8 cellular contexts compared by ENCODE assay signal in the genomic region with DNA sequence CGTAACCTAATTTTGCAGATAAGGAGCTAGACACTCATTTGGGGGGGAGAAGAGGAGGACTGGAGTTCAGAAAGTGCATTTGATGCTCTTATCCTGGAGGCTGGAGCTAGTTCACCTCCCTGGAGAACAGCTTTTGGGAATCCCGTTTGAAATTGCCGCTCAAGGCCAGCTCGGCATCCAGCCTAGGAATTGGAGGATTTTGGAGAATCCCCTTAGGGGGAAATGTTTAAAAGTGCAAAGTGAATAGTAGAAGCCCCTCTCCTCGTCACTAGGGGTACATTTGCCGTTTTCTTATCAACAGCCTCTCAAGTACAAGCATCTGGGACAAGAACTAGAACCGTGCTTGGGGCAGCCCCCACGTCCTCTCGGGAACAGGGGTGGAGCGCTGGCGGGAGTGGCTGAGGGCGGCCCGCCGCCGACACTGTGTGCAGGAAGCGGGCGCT. TPM values are rescaled to one million over a fixed set of nuclear protein-coding genes. Genes with fewer than 3 reads are reported as not detected.
A peak's percentile ranks its signal among the peaks of the same experiment; 100 is the strongest.
DNase-seq lines count a peak whose midpoint lies in the region; ATAC-seq and TF ChIP-seq lines count a peak whose summit lies in the region.

No MANE protein-coding gene starts in this region.

- no peaks in the 10 kb centered on the region for H3K9me3 ChIP-seq in ectodermal cell (ENCODE audit: control insufficient read depth, low read length)
- H3K9me3 ChIP-seq in thymus (ENCODE audit: control insufficient read depth), result no peaks in the 10 kb centered on the region

- H3K4me1 ChIP-seq in ectodermal cell (ENCODE audit: control insufficient read depth, insufficient read depth, low read length), result peaks cover 3% of the 10 kb centered on the region
- peaks cover 9% of the 10 kb centered on the region for H3K4me1 ChIP-seq in thymus (ENCODE audit: control insufficient read depth, insufficient read depth, low read length)

- H3K36me3 ChIP-seq in ectodermal cell (ENCODE audit: control insufficient read depth, insufficient read depth, low read length) (no peaks in the 10 kb centered on the region), thymus (ENCODE audit: control insufficient read depth, insufficient read depth) (no peaks in the 10 kb centered on the region)

- H3K27ac Mint-ChIP-seq in T-helper 1 cell treated with Interleukin-12 subunit alpha and Interleukin-12 subunit beta and Interleukin-4 antibody, amounts not matched to agents 30 μg/mL and 1 μg/mL, for 36 hours, result peak overlapping the region; percentile 99
- H3K27ac Mint-ChIP-seq in mesothelial cell of epicardium, result peak overlapping the region; percentile 99

- H3K4me1 Mint-ChIP-seq in T-helper 1 cell treated with Interleukin-12 subunit alpha and Interleukin-12 subunit beta and Interleukin-4 antibody, amounts not matched to agents 30 μg/mL and 1 μg/mL, for 36 hours (ENCODE audit: low read depth), result peaks cover 29% of the 10 kb centered on the region
- H3K4me1 Mint-ChIP-seq in mesothelial cell of epicardium, result peaks cover 29% of the 10 kb centered on the region

- H3K27me3 Mint-ChIP-seq in T-helper 1 cell treated with Interleukin-12 subunit alpha and Interleukin-12 subunit beta and Interleukin-4 antibody, amounts not matched to agents 30 μg/mL and 1 μg/mL, for 36 hours (ENCODE audit: low read depth), result no peaks in the 10 kb centered on the region
- H3K27me3 Mint-ChIP-seq in mesothelial cell of epicardium (ENCODE audit: low read depth), result no peaks in the 10 kb centered on the region

- peak; percentile 71 for DNase-seq in AG08395 (ENCODE audit: low spot score)
- DNase-seq in mesothelial cell of epicardium (ENCODE audit: low spot score in 2 of 2, unreplicated experiment in 2 of 2), result peak in 1 of 2 experiments; percentile 79
- no peak for DNase-seq in stimulated activated naive CD4-positive, alpha-beta T cell treated with Interleukin-2 at 50 U/mL for 16 hours (lab: John Stamatoyannopoulos, UW)

- H3K4me3 Mint-ChIP-seq in T-helper 1 cell treated with Interleukin-12 subunit alpha and Interleukin-12 subunit beta and Interleukin-4 antibody, amounts not matched to agents 30 μg/mL and 1 μg/mL, for 36 hours, result peak overlapping the region; percentile 94
- peak overlapping the region; percentile 92 for H3K4me3 Mint-ChIP-seq in mesothelial cell of epicardium

- H3K27me3 ChIP-seq in ectodermal cell (ENCODE audit: control insufficient read depth, insufficient read depth, low read length, poor library complexity, severe bottlenecking), result no peaks in the 10 kb centered on the region
- no peaks in the 10 kb centered on the region for H3K27me3 ChIP-seq in thymus (ENCODE audit: control insufficient read depth, insufficient read depth)

- H3K4me3 ChIP-seq in ectodermal cell (ENCODE audit: insufficient read depth, low read depth, low read length) (peak overlapping the region; percentile 87), thymus (ENCODE audit: low read length) (peak overlapping the region; percentile 88)

- H3K27ac ChIP-seq in ectodermal cell (ENCODE audit: insufficient read depth, low read depth, low read length, poor library complexity, severe bottlenecking) (peak overlapping the region; percentile 99), thymus (ENCODE audit: low read depth) (peak overlapping the region; percentile 100)

- 7% methylated on average over 17 of the region's 17 CpGs for WGBS in ectodermal cell, 2 experiments
- 9% methylated on average over 17 of the region's 17 CpGs for WGBS in thymus

- no peaks in the 10 kb centered on the region for H3K9me3 Mint-ChIP-seq in T-helper 1 cell treated with Interleukin-12 subunit alpha and Interleukin-12 subunit beta and Interleukin-4 antibody, amounts not matched to agents 30 μg/mL and 1 μg/mL, for 36 hours
- H3K9me3 Mint-ChIP-seq in mesothelial cell of epicardium, result no peaks in the 10 kb centered on the region

- no peak for TF ChIP-seq CTCF in mesothelial cell of epicardium (IDR thresholded peaks at IDR 0.05; ENCODE audit: unreplicated experiment)

- H3K36me3 Mint-ChIP-seq in T-helper 1 cell treated with Interleukin-12 subunit alpha and Interleukin-12 subunit beta and Interleukin-4 antibody, amounts not matched to agents 30 μg/mL and 1 μg/mL, for 36 hours (ENCODE audit: low read depth), result peaks cover 9% of the 10 kb centered on the region
- H3K36me3 Mint-ChIP-seq in mesothelial cell of epicardium, result no peaks in the 10 kb centered on the region

- ATAC-seq in GM18867 (IDR thresholded peaks at IDR 0.05; ENCODE audit: unreplicated experiment), result peak; percentile 25
- ATAC-seq in HG03196 (IDR thresholded peaks at IDR 0.05; ENCODE audit: unreplicated experiment), result peak; percentile 34

RNA-seq across cellular contexts. Expression of gene CNOT8, which starts 1.3 kb away (rescaled TPM):
- 66.2 TPM for polyA plus RNA-seq in ectodermal cell (2013, experiment 1 of 4)
- polyA plus RNA-seq in ectodermal cell (2013, experiment 2 of 4), result 64.2 TPM
- polyA plus RNA-seq in ectodermal cell (2013, experiment 3 of 4), result 57.2 TPM
- polyA plus RNA-seq in ectodermal cell (2013, experiment 4 of 4), result 60.5 TPM
- 54.4 to 58.3 TPM (median 54.6 TPM) in 3 replicates for total RNA-seq in mesothelial cell of epicardium
- polyA plus RNA-seq in thymus, result 98.2 TPM

RNA-seq across cellular contexts. Expression of gene FAXDC2, which starts 6.7 kb away (rescaled TPM):
- polyA plus RNA-seq in ectodermal cell (2013, experiment 1 of 4), result 12.5 TPM
- 11.7 TPM for polyA plus RNA-seq in ectodermal cell (2013, experiment 2 of 4)
- 14.4 TPM for polyA plus RNA-seq in ectodermal cell (2013, experiment 3 of 4)
- polyA plus RNA-seq in ectodermal cell (2013, experiment 4 of 4), result 14.0 TPM
- total RNA-seq in mesothelial cell of epicardium, result 30.6 to 33.9 TPM (median 33.8 TPM) in 3 replicates
- 17.6 TPM for polyA plus RNA-seq in thymus
